Comparison of ENCODE assay signal across 20 cellular contexts in the genomic region with DNA sequence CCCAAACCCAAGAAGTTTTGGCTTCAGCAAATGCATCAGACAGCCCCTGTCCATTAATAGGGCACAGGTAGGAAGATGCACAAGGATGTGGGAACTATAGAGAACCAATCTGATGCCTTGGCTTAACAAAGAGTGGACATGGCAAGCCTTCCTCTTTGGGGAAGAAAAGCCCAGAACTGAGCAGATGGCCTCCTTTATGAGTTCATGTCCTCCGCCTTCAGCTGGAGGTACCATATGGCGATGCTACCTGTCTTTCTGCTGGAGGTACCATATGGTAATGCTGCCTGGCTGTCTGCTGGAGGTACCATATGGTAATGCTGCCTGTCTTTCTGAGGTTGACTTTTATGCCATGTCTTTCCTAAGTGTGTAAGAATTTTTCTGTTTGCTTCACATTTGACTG. TPM values are rescaled to one million over a fixed set of nuclear protein-coding genes. Genes with fewer than 3 reads are reported as not detected.
DNase-seq lines count a peak whose midpoint lies in the region; ATAC-seq lines count a peak whose summit lies in the region.
"Had no signal": no experiment of that assay in that cellular context is flagged by ENCODE, and none has a peak within 500 bp of the region (broad histone marks: within the 10 kb centered on the region; RNA-seq: fewer than 3 reads in every experiment).

No MANE protein-coding gene starts in this region.

- ATAC-seq in T-helper 17 cell (no peak), memory B cell (ENCODE audit: low read depth) (no peak), HG03469 (IDR thresholded peaks at IDR 0.05; ENCODE audit: unreplicated experiment) (no peak)
- ATAC-seq: Right ventricle myocardium inferior; SK-N-SH treated with all-trans-retinoic acid at 6 μM for 48 hours; stimulated activated naive CD8-positive, alpha-beta T cell treated with anti-CD3 and anti-CD28 coated beads, Interleukin-15, amount 100 ng/mL, for 72 hours had no signal

- H3K4me1 Mint-ChIP-seq in T-helper 1 cell treated with Interleukin-12 subunit alpha and Interleukin-12 subunit beta and Interleukin-4 antibody, amounts not matched to agents 30 μg/mL and 1 μg/mL, for 36 hours (ENCODE audit: low read depth), result peaks cover 41% of the 10 kb centered on the region
- H3K4me1 Mint-ChIP-seq in IgD-negative memory B cell (peaks cover 9 to 19% (median 18%) of the 10 kb centered on the region in 3 donors), T-helper 17 cell (peaks cover 32% of the 10 kb centered on the region), memory B cell (peaks cover 15% of the 10 kb centered on the region)

- H3K4me3 Mint-ChIP-seq in T-helper 1 cell treated with Interleukin-12 subunit alpha and Interleukin-12 subunit beta and Interleukin-4 antibody, amounts not matched to agents 30 μg/mL and 1 μg/mL, for 36 hours, result no peak overlapping the region
- peak overlapping the region in 1 of 4 donors; percentile 42 for H3K4me3 Mint-ChIP-seq in IgD-negative memory B cell
- H3K4me3 Mint-ChIP-seq in T-helper 17 cell, result no peak overlapping the region
- no peak overlapping the region for H3K4me3 Mint-ChIP-seq in memory B cell
- H3K4me3 Mint-ChIP-seq: activated CD4-positive, alpha-beta T cell treated with anti-CD3 and anti-CD28 coated beads, Interleukin-2, amount 10 ng/mL, durations not matched to agents 7 days and 5 days; mesothelial cell of epicardium; stimulated activated naive CD8-positive, alpha-beta T cell treated with anti-CD3 and anti-CD28 coated beads, Interleukin-15, amount 100 ng/mL, for 72 hours had no signal

- H3K9me3 ChIP-seq in T-helper 17 cell (ENCODE audit: control insufficient read depth, low read length, poor library complexity, severe bottlenecking), result no peaks in the 10 kb centered on the region
- H3K9me3 ChIP-seq: tibial artery had no signal

- H3K27ac Mint-ChIP-seq in T-helper 1 cell treated with Interleukin-12 subunit alpha and Interleukin-12 subunit beta and Interleukin-4 antibody, amounts not matched to agents 30 μg/mL and 1 μg/mL, for 36 hours, result peak overlapping the region; percentile 59
- H3K27ac Mint-ChIP-seq in IgD-negative memory B cell (peak overlapping the region in 2 of 3 donors; percentile 28 to 63), T-helper 17 cell (peak overlapping the region; percentile 9), memory B cell (peak overlapping the region; percentile 14)
- H3K27ac Mint-ChIP-seq: mesothelial cell of epicardium, nephron had no signal

- H3K36me3 Mint-ChIP-seq in T-helper 1 cell treated with Interleukin-12 subunit alpha and Interleukin-12 subunit beta and Interleukin-4 antibody, amounts not matched to agents 30 μg/mL and 1 μg/mL, for 36 hours (ENCODE audit: low read depth), result peaks cover 42% of the 10 kb centered on the region
- H3K36me3 Mint-ChIP-seq in IgD-negative memory B cell, result peaks cover 3% of the 10 kb centered on the region
- H3K36me3 Mint-ChIP-seq in T-helper 17 cell (ENCODE audit: low read depth), result peaks cover 2% of the 10 kb centered on the region
- peaks cover 19% of the 10 kb centered on the region for H3K36me3 Mint-ChIP-seq in memory B cell

- no peaks in the 10 kb centered on the region for H3K9me3 Mint-ChIP-seq in T-helper 1 cell treated with Interleukin-12 subunit alpha and Interleukin-12 subunit beta and Interleukin-4 antibody, amounts not matched to agents 30 μg/mL and 1 μg/mL, for 36 hours
- H3K9me3 Mint-ChIP-seq in IgD-negative memory B cell (no peaks in the 10 kb centered on the region), memory B cell (no peaks in the 10 kb centered on the region)
- H3K9me3 Mint-ChIP-seq: activated CD4-positive, alpha-beta T cell treated with anti-CD3 and anti-CD28 coated beads, Interleukin-2, amount 10 ng/mL, durations not matched to agents 7 days and 5 days; mesothelial cell of epicardium; nephron; stimulated activated naive CD8-positive, alpha-beta T cell treated with anti-CD3 and anti-CD28 coated beads, Interleukin-15, amount 100 ng/mL, for 72 hours had no signal

- DNase-seq in T-helper 1 cell (no peak), T-helper 17 cell (no peak), memory B cell (ENCODE audit: low spot score in 2 of 2) (no peak), NCI-H2081 (lab: John Stamatoyannopoulos, UW) (no peak), NCI-H2029 (lab: John Stamatoyannopoulos, UW) (no peak)
- DNase-seq: activated CD4-positive, alpha-beta T cell treated with anti-CD3 and anti-CD28 coated beads, Interleukin-2, amount 10 ng/mL, durations not matched to agents 7 days and 5 days; effector CD4-positive, alpha-beta T cell; GM23248; NCI-H1105; NCI-H2081 treated with DMSO at 0.1 percent for 48 hours; PC-9; stimulated activated naive CD8-positive, alpha-beta T cell treated with anti-CD3 and anti-CD28 coated beads, Interleukin-15, amount 100 ng/mL, for 72 hours; tibial artery had no signal

- H3K27me3 Mint-ChIP-seq in T-helper 1 cell treated with Interleukin-12 subunit alpha and Interleukin-12 subunit beta and Interleukin-4 antibody, amounts not matched to agents 30 μg/mL and 1 μg/mL, for 36 hours (ENCODE audit: low read depth), result no peaks in the 10 kb centered on the region
- H3K27me3 Mint-ChIP-seq in IgD-negative memory B cell (no peaks in the 10 kb centered on the region), T-helper 17 cell (no peaks in the 10 kb centered on the region), memory B cell (no peaks in the 10 kb centered on the region)
- H3K27me3 Mint-ChIP-seq: activated CD4-positive, alpha-beta T cell treated with anti-CD3 and anti-CD28 coated beads, Interleukin-2, amount 10 ng/mL, durations not matched to agents 7 days and 5 days; stimulated activated naive CD8-positive, alpha-beta T cell treated with anti-CD3 and anti-CD28 coated beads, Interleukin-15, amount 100 ng/mL, for 72 hours had no signal

RNA-seq across cellular contexts. Expression of a gene that starts 6.0 kb away (rescaled TPM):
- polyA plus RNA-seq in IgD-negative memory B cell, result 55.6 TPM
- total RNA-seq in T-helper 17 cell, result 10 to 100 TPM; 78.4 to 81.4 TPM

RNA-seq across cellular contexts. Expression of a gene that starts 7.4 kb away (rescaled TPM):
- polyA plus RNA-seq in IgD-negative memory B cell, result 151 TPM
- 10 to 100 TPM; 50.8 to 58.1 TPM for total RNA-seq in T-helper 17 cell

RNA-seq across cellular contexts. Expression of a gene that starts 14.3 kb away (rescaled TPM):
- 0.63 TPM for polyA plus RNA-seq in IgD-negative memory B cell
- 1 to 10 TPM in 1 of 2 donors, under 1 TPM in 1; 0.65 to 1.0 TPM for total RNA-seq in T-helper 17 cell

RNA-seq across cellular contexts. Expression of a gene that starts 22.5 kb away (rescaled TPM):
- 64.8 TPM for polyA plus RNA-seq in IgD-negative memory B cell
- total RNA-seq in T-helper 17 cell, result 10 to 100 TPM; 65.3 to 71.1 TPM

RNA-seq across cellular contexts. Expression of a gene that starts 23.5 kb away (rescaled TPM):
- 22.9 TPM for polyA plus RNA-seq in IgD-negative memory B cell
- 10 to 100 TPM; 11.8 to 15.2 TPM for total RNA-seq in T-helper 17 cell

Comparison
In these comparisons a context has a peak if more than half of its experiments do, and no peak if none do; other contexts are left out.
1. H3K27ac Mint-ChIP-seq: peak in every context shown above with its lines; median percentile 59 in T-helper 1 cell treated with Interleukin-12 subunit alpha and Interleukin-12 subunit beta and Interleukin-4 antibody, amounts not matched to agents 30 μg/mL and 1 μg/mL, for 36 hours; 46 in IgD-negative memory B cell; 14 in memory B cell; 9 in T-helper 17 cell.